Comparison of ENCODE assay signal across 1 cellular context in genomic region chr1:115976900-115977480, GRCh38.
TF ChIP-seq lines count a peak whose summit lies in the region.

No MANE protein-coding gene starts in this region.

TF ChIP-seq in SK-N-SH treated with all-trans-retinoic acid at 6 μM for 48 hours, 23 proteins besides CTCF, POLR2A, EP300 and RAD21 (continued from another document):
- TF ChIP-seq POU6F1 (CRISPR knock-in tag; IDR thresholded peaks at IDR 0.05; ENCODE audit: borderline replicate concordance, low read depth) (no peak), CREB5 (CRISPR knock-in tag; IDR thresholded peaks at IDR 0.05; ENCODE audit: low read depth) (no peak), ZNF70 (CRISPR knock-in tag; IDR thresholded peaks at IDR 0.05) (no peak), GLIS3 (CRISPR knock-in tag; IDR thresholded peaks at IDR 0.05) (no peak)
